10 cellular contexts compared by ENCODE assay signal in the genomic region with DNA sequence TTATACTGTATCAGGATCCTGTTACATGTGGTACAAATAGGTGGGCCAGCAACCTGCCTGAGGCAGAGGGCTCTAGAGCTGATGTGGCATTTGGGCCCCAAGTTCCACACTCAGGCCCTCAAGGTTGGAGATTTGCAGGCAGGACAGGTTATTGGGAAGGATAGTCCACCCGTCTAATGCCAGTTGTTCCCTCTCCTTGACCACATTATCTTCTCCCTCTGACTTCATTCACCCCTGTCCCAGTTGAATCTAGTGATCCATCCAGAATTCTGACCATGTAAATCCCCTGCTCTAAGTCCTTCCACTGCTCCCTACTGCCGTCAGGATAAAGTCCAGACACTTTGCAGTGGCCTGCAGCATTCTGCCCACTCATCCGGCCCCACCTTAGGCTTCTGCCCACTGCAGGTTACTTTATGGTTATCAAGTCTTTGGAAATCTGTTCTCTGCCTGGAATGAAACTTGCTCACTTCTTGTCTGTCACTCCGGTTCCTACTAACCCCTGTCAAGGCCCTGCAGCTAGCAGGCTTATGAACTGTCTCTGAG. TPM values are rescaled to one million over a fixed set of nuclear protein-coding genes. Genes with fewer than 3 reads are reported as not detected.
DNase-seq lines count a peak whose midpoint lies in the region.
"Had no signal": no experiment of that assay in that cellular context is flagged by ENCODE, and none has a peak within 500 bp of the region (broad histone marks: within the 10 kb centered on the region; RNA-seq: fewer than 3 reads in every experiment).

No MANE protein-coding gene starts in this region.

- H3K9me3 ChIP-seq in adipocyte (ENCODE audit: control insufficient read depth, low read length) = no peaks in the 10 kb centered on the region

- H3K4me1 ChIP-seq in adipocyte (ENCODE audit: control insufficient read depth, insufficient read depth, low read length) = peaks cover 62% of the 10 kb centered on the region

- H3K27ac Mint-ChIP-seq in activated CD4-positive, alpha-beta T cell treated with anti-CD3 and anti-CD28 coated beads, Interleukin-2, amount 10 ng/mL, durations not matched to agents 7 days and 5 days = peak overlapping the region; percentile 94

- DNase-seq in activated CD4-positive, alpha-beta T cell treated with anti-CD3 and anti-CD28 coated beads, Interleukin-2, amount 10 ng/mL, durations not matched to agents 7 days and 5 days = no peak
- DNase-seq in activated CD4-positive, alpha-beta T cell treated with anti-CD3 and anti-CD28 coated beads for 4 hours = no peak
- no peak for DNase-seq in adipocyte (ENCODE audit: low read depth)
- DNase-seq in mesenteric fat pad (ENCODE audit: low spot score) = peak; percentile 59
- DNase-seq in SHP77 treated with DMSO at 0.1 percent for 48 hours (lab: John Stamatoyannopoulos, UW) = no peak
- no peak for DNase-seq in T1000 (lab: John Stamatoyannopoulos, UW)
- no peak for DNase-seq in EL
- DNase-seq: NCI-H1092 treated with DMSO at 0.1 percent for 48 hours had no signal

- H3K4me1 Mint-ChIP-seq in activated CD4-positive, alpha-beta T cell treated with anti-CD3 and anti-CD28 coated beads, Interleukin-2, amount 10 ng/mL, durations not matched to agents 7 days and 5 days = peaks cover 67% of the 10 kb centered on the region

- H3K27me3 ChIP-seq in adipocyte (replicated peaks; ENCODE audit: control insufficient read depth, insufficient read depth, low read length) = no peaks in the 10 kb centered on the region

- CTCF ChIA-PET in activated CD4-positive, alpha-beta T cell treated with anti-CD3 and anti-CD28 coated beads, Interleukin-2, amount 10 ng/mL, durations not matched to agents 7 days and 5 days (lab: Charles Lee) = interaction anchor here (0.7 to 2.6 kb wide), 8 partner anchors 9 to 181 kb away, joined by 3 to 19 read pairs (median 4); a partner anchor contains a TSS

- no peaks in the 10 kb centered on the region for H3K9me3 Mint-ChIP-seq in activated CD4-positive, alpha-beta T cell treated with anti-CD3 and anti-CD28 coated beads, Interleukin-2, amount 10 ng/mL, durations not matched to agents 7 days and 5 days

- peaks cover 49% of the 10 kb centered on the region for H3K36me3 Mint-ChIP-seq in activated CD4-positive, alpha-beta T cell treated with anti-CD3 and anti-CD28 coated beads, Interleukin-2, amount 10 ng/mL, durations not matched to agents 7 days and 5 days (ENCODE audit: low read depth)

- no peak overlapping the region for H3K4me3 Mint-ChIP-seq in activated CD4-positive, alpha-beta T cell treated with anti-CD3 and anti-CD28 coated beads, Interleukin-2, amount 10 ng/mL, durations not matched to agents 7 days and 5 days

- H3K4me3 ChIP-seq in adipocyte (ENCODE audit: low read length) = no peak overlapping the region
- H3K4me3 ChIP-seq: GM12878 had no signal

- POLR2A ChIA-PET in activated CD4-positive, alpha-beta T cell treated with anti-CD3 and anti-CD28 coated beads, Interleukin-2, amount 10 ng/mL, durations not matched to agents 7 days and 5 days (lab: Charles Lee) = interaction anchor here (0.6 to 0.7 kb wide), 2 partner anchors 9 to 17 kb away, joined by 3 to 6 read pairs; no protein-coding TSS in a partner anchor

- H3K27me3 Mint-ChIP-seq in activated CD4-positive, alpha-beta T cell treated with anti-CD3 and anti-CD28 coated beads, Interleukin-2, amount 10 ng/mL, durations not matched to agents 7 days and 5 days = no peaks in the 10 kb centered on the region

- H3K9ac ChIP-seq in adipocyte (ENCODE audit: low read length) = peak overlapping the region; percentile 84

- peak overlapping the region; percentile 100 for H3K27ac ChIP-seq in temporal lobe (ENCODE audit: low read depth, low read length)

- H3K36me3 ChIP-seq in adipocyte (ENCODE audit: control insufficient read depth, insufficient read depth, low read length, severe bottlenecking) = peaks cover 4% of the 10 kb centered on the region

RNA-seq across cellular contexts. Expression of a gene that starts 1.9 kb away (rescaled TPM):
- 100 to 1,000 TPM; 146 to 159 TPM for total RNA-seq in activated CD4-positive, alpha-beta T cell treated with anti-CD3 and anti-CD28 coated beads, Interleukin-2, amount 10 ng/mL, durations not matched to agents 7 days and 5 days
- 38.2 TPM for total RNA-seq in mesenteric fat pad
- 15.2 TPM for total RNA-seq in temporal lobe
